15 cellular contexts compared by ENCODE assay signal in genomic region chr17:82831818-82832200, GRCh38. TPM values are rescaled to one million over a fixed set of nuclear protein-coding genes. Genes with fewer than 3 reads are reported as not detected.
"Had no signal": no experiment of that assay in that cellular context is flagged by ENCODE, and none has a peak within 500 bp of the region (broad histone marks: within the 10 kb centered on the region; RNA-seq: fewer than 3 reads in every experiment).

No MANE protein-coding gene starts in this region.

- H3K27ac Mint-ChIP-seq: activated CD4-positive, alpha-beta memory T cell treated with anti-CD3 and anti-CD28 coated beads for 36 hours; natural killer cell; stimulated activated naive CD8-positive, alpha-beta T cell treated with anti-CD3 and anti-CD28 coated beads, Interleukin-15, Interleukin-2, amounts not matched to agents 100 ng/mL and 50 ng/mL, for 24 hours had no signal

- H3K4me3 Mint-ChIP-seq: activated CD4-positive, alpha-beta memory T cell treated with anti-CD3 and anti-CD28 coated beads for 36 hours; natural killer cell; stimulated activated naive CD8-positive, alpha-beta T cell treated with anti-CD3 and anti-CD28 coated beads, Interleukin-15, Interleukin-2, amounts not matched to agents 100 ng/mL and 50 ng/mL, for 24 hours had no signal

- ATAC-seq: natural killer cell had no signal

- DNase-seq: activated CD4-positive, alpha-beta memory T cell treated with anti-CD3 and anti-CD28 coated beads for 36 hours; activated CD4-positive, CD25-positive, alpha-beta regulatory T cell treated with anti-CD3 and anti-CD28 coated beads, Interleukin-2, amount 50 U/mL, for 72 hours; activated gamma-delta T cell treated with Interleukin-2 at 50 U/mL for 16 hours; activated T-cell treated with anti-CD3 and anti-CD28 coated beads, Interleukin-2, amount 50 U/mL, for 48 hours; colonic mucosa; effector CD8-positive, alpha-beta T cell; hippocampal formation; mammary epithelial cell; natural killer cell; stimulated activated CD4-positive, alpha-beta T cell treated with anti-CD3 and anti-CD28 coated beads, Interleukin-4, amount 100 ng/mL, for 1 hour; stimulated activated CD8-positive, alpha-beta memory T cell treated with anti-CD3 and anti-CD28 coated beads, Interleukin-4, amount 100 ng/mL, for 48 hours had no signal

- H3K9me3 Mint-ChIP-seq: activated CD4-positive, alpha-beta memory T cell treated with anti-CD3 and anti-CD28 coated beads for 36 hours; natural killer cell; stimulated activated naive CD8-positive, alpha-beta T cell treated with anti-CD3 and anti-CD28 coated beads, Interleukin-15, Interleukin-2, amounts not matched to agents 100 ng/mL and 50 ng/mL, for 24 hours had no signal

- H3K27ac ChIP-seq: colonic mucosa had no signal

- H3K27me3 Mint-ChIP-seq: activated CD4-positive, alpha-beta memory T cell treated with anti-CD3 and anti-CD28 coated beads for 36 hours; stimulated activated naive CD8-positive, alpha-beta T cell treated with anti-CD3 and anti-CD28 coated beads, Interleukin-15, Interleukin-2, amounts not matched to agents 100 ng/mL and 50 ng/mL, for 24 hours had no signal

- H3K27me3 ChIP-seq: colonic mucosa had no signal

- H3K9me3 ChIP-seq: colonic mucosa had no signal

- H3K4me3 ChIP-seq: colonic mucosa had no signal

- H3K36me3 Mint-ChIP-seq: natural killer cell had no signal

- H3K36me3 ChIP-seq: colonic mucosa had no signal

RNA-seq across cellular contexts. Expression of gene ZNF750, which starts 8.0 kb away (rescaled TPM):
- total RNA-seq: activated CD4-positive, alpha-beta memory T cell treated with anti-CD3 and anti-CD28 coated beads for 36 hours; colonic mucosa; mucosa of gallbladder; natural killer cell; omental fat pad; temporal lobe had no signal
